1 cellular context compared by ENCODE assay signal in genomic region chr17:59829217-59830006, GRCh38.
TF ChIP-seq lines count a peak whose summit lies in the region.

No MANE protein-coding gene starts in this region.

TF ChIP-seq in HEK293, 187 proteins besides CTCF, POLR2A, EP300 and RAD21 (continued from another document and continues in another):
- TF ChIP-seq ZNF639 (tag by site-specific recombination; IDR thresholded peaks at IDR 0.05) (peak; percentile 84; the same call in 1 of the 2 replicates), GLIS1 (tag by site-specific recombination; IDR thresholded peaks at IDR 0.05) (peak; percentile 82), ZNF514 (tag by site-specific recombination; IDR thresholded peaks at IDR 0.05) (no peak), ZFP37 (tag by site-specific recombination; IDR thresholded peaks at IDR 0.05) (0 out of 2 replicates have a peak, but pooled peaks have one; percentile 58), ZNF701 (tag by site-specific recombination; IDR thresholded peaks at IDR 0.05) (no peak), KLF17 (tag by site-specific recombination; IDR thresholded peaks at IDR 0.05) (peak; percentile 70), GFI1B (tag by site-specific recombination; IDR thresholded peaks at IDR 0.05) (peak; percentile 73), PATZ1 (tag by site-specific recombination; IDR thresholded peaks at IDR 0.05) (peak; percentile 26), ZNF350 (tag by site-specific recombination; IDR thresholded peaks at IDR 0.05) (no peak), KLF8 (tag by site-specific recombination; IDR thresholded peaks at IDR 0.05) (peak; percentile 49; the same call in 1 of the 2 replicates), ZNF488 (tag by site-specific recombination; IDR thresholded peaks at IDR 0.05) (no peak), PRDM10 (tag by site-specific recombination; IDR thresholded peaks at IDR 0.05) (peak; percentile 82), ZBTB8A (tag by site-specific recombination; IDR thresholded peaks at IDR 0.05) (peak; percentile 32; the same call in 1 of the 2 replicates), SP3 (tag by site-specific recombination; IDR thresholded peaks at IDR 0.05) (peak; percentile 58), ZBTB17 (tag by site-specific recombination; IDR thresholded peaks at IDR 0.05) (0 out of 2 replicates have a peak, but pooled peaks have one; percentile 23), TRIM28 (IDR thresholded peaks at IDR 0.05; ENCODE audit: borderline replicate concordance, low read length) (peak; percentile 95), ZNF398 (tag by site-specific recombination; IDR thresholded peaks at IDR 0.05) (0 out of 2 replicates have a peak, but pooled peaks have one; percentile 18), ZNF610 (tag by site-specific recombination; IDR thresholded peaks at IDR 0.05; ENCODE audit: borderline replicate concordance) (0 out of 2 replicates have a peak, but pooled peaks have one; percentile 26), ZBTB48 (tag by site-specific recombination; IDR thresholded peaks at IDR 0.05) (peak; percentile 40; the same call in 1 of the 2 replicates), HOXD13 (CRISPR knock-in tag; IDR thresholded peaks at IDR 0.05; ENCODE audit: borderline replicate concordance) (no peak; the same call in 1 of the 2 replicates), ZNF629 (tag by site-specific recombination; IDR thresholded peaks at IDR 0.05) (peak; percentile 91), KLF1 (tag by site-specific recombination; IDR thresholded peaks at IDR 0.05) (no peak), ZNF335 (tag by site-specific recombination; conservative IDR thresholded peaks at IDR 0.05) (peak; percentile 56), OSR2 (tag by site-specific recombination; IDR thresholded peaks at IDR 0.05) (peak; percentile 89), ZNF391 (tag by site-specific recombination; IDR thresholded peaks at IDR 0.05; ENCODE audit: borderline replicate concordance, low read depth) (0 out of 2 replicates have a peak, but pooled peaks have one; percentile 35), SP7 (tag by site-specific recombination; IDR thresholded peaks at IDR 0.05) (peak; percentile 95), ZNF394 (tag by site-specific recombination; IDR thresholded peaks at IDR 0.05; ENCODE audit: borderline replicate concordance) (peak; percentile 71), ZFHX2 (tag by site-specific recombination; conservative IDR thresholded peaks at IDR 0.05) (no peak), ZNF558 (tag by site-specific recombination; IDR thresholded peaks at IDR 0.05) (0 out of 2 replicates have a peak, but pooled peaks have one; percentile 8)
- TF ChIP-seq, protein P1, sequence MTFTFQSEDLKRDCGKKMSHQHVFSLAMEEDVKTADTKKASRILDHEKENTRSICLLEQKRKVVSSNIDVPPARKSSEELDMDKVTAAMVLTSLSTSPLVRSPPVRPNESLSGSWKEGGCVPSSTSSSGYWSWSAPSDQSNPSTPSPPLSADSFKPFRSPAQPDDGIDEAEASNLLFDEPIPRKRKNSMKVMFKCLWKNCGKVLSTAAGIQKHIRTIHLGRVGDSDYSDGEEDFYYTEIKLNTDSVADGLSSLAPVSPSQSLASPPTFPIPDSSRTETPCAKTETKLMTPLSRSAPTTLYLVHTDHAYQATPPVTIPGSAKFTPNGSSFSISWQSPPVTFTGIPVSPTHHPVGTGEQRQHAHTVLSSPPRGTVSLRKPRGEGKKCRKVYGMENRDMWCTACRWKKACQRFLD (tag by site-specific recombination; IDR thresholded peaks at IDR 0.05): no peak
- TF ChIP-seq, protein P2, sequence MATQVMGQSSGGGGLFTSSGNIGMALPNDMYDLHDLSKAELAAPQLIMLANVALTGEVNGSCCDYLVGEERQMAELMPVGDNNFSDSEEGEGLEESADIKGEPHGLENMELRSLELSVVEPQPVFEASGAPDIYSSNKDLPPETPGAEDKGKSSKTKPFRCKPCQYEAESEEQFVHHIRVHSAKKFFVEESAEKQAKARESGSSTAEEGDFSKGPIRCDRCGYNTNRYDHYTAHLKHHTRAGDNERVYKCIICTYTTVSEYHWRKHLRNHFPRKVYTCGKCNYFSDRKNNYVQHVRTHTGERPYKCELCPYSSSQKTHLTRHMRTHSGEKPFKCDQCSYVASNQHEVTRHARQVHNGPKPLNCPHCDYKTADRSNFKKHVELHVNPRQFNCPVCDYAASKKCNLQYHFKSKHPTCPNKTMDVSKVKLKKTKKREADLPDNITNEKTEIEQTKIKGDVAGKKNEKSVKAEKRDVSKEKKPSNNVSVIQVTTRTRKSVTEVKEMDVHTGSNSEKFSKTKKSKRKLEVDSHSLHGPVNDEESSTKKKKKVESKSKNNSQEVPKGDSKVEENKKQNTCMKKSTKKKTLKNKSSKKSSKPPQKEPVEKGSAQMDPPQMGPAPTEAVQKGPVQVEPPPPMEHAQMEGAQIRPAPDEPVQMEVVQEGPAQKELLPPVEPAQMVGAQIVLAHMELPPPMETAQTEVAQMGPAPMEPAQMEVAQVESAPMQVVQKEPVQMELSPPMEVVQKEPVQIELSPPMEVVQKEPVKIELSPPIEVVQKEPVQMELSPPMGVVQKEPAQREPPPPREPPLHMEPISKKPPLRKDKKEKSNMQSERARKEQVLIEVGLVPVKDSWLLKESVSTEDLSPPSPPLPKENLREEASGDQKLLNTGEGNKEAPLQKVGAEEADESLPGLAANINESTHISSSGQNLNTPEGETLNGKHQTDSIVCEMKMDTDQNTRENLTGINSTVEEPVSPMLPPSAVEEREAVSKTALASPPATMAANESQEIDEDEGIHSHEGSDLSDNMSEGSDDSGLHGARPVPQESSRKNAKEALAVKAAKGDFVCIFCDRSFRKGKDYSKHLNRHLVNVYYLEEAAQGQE (tag by site-specific recombination; IDR thresholded peaks at IDR 0.05): no peak
- TF ChIP-seq, protein P3, sequence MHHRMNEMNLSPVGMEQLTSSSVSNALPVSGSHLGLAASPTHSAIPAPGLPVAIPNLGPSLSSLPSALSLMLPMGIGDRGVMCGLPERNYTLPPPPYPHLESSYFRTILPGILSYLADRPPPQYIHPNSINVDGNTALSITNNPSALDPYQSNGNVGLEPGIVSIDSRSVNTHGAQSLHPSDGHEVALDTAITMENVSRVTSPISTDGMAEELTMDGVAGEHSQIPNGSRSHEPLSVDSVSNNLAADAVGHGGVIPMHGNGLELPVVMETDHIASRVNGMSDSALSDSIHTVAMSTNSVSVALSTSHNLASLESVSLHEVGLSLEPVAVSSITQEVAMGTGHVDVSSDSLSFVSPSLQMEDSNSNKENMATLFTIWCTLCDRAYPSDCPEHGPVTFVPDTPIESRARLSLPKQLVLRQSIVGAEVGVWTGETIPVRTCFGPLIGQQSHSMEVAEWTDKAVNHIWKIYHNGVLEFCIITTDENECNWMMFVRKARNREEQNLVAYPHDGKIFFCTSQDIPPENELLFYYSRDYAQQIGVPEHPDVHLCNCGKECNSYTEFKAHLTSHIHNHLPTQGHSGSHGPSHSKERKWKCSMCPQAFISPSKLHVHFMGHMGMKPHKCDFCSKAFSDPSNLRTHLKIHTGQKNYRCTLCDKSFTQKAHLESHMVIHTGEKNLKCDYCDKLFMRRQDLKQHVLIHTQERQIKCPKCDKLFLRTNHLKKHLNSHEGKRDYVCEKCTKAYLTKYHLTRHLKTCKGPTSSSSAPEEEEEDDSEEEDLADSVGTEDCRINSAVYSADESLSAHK (tag by site-specific recombination; IDR thresholded peaks at IDR 0.05): peak; percentile 99
- TF ChIP-seq, protein P4, sequence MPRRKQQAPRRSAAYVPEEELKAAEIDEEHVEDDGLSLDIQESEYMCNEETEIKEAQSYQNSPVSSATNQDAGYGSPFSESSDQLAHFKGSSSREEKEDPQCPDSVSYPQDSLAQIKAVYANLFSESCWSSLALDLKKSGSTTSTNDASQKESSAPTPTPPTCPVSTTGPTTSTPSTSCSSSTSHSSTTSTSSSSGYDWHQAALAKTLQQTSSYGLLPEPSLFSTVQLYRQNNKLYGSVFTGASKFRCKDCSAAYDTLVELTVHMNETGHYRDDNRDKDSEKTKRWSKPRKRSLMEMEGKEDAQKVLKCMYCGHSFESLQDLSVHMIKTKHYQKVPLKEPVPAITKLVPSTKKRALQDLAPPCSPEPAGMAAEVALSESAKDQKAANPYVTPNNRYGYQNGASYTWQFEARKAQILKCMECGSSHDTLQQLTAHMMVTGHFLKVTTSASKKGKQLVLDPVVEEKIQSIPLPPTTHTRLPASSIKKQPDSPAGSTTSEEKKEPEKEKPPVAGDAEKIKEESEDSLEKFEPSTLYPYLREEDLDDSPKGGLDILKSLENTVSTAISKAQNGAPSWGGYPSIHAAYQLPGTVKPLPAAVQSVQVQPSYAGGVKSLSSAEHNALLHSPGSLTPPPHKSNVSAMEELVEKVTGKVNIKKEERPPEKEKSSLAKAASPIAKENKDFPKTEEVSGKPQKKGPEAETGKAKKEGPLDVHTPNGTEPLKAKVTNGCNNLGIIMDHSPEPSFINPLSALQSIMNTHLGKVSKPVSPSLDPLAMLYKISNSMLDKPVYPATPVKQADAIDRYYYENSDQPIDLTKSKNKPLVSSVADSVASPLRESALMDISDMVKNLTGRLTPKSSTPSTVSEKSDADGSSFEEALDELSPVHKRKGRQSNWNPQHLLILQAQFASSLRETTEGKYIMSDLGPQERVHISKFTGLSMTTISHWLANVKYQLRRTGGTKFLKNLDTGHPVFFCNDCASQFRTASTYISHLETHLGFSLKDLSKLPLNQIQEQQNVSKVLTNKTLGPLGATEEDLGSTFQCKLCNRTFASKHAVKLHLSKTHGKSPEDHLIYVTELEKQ (tag by site-specific recombination; IDR thresholded peaks at IDR 0.05; ENCODE audit: borderline replicate concordance): peak; percentile 86
